Comparison of ENCODE assay signal across 11 cellular contexts in genomic region chr12:68405292-68405900, GRCh38.
A peak's percentile ranks its signal among the peaks of the same experiment; 100 is the strongest.
DNase-seq lines count a peak whose midpoint lies in the region; ATAC-seq and TF ChIP-seq lines count a peak whose summit lies in the region.
"Had no signal": no experiment of that assay in that cellular context is flagged by ENCODE, and none has a peak within 500 bp of the region (broad histone marks: within the 10 kb centered on the region; RNA-seq: fewer than 3 reads in every experiment).

No MANE protein-coding gene starts in this region.

- H2BK15ac ChIP-seq in H9 (ENCODE audit: low read depth, low read length), result no peak overlapping the region

- H3K56ac ChIP-seq in H9 (ENCODE audit: insufficient read length, low read depth, low read length), result no peak overlapping the region

- no peaks in the 10 kb centered on the region for H3K79me2 ChIP-seq in H9 (ENCODE audit: insufficient read depth, low read length)

- intact Hi-C loops in colonic mucosa (cut with DNase I) (no loop called here), spleen (cut with DNase I; ENCODE audit: low total_unique reads) (no loop called here)

- H2AFZ ChIP-seq in H9 (ENCODE audit: low read length), result no peak overlapping the region

- no peaks in the 10 kb centered on the region for H3K36me3 Mint-ChIP-seq in H9 (ENCODE audit: insufficient read depth in 1 of 3, low read depth in 3 of 3)

- H3K4me3 Mint-ChIP-seq in H9, result no peak overlapping the region
- H3K4me3 Mint-ChIP-seq: activated CD4-positive, alpha-beta T cell treated with anti-CD3 and anti-CD28 coated beads for 36 hours had no signal

- H3K9me3 ChIP-seq in H9 (ENCODE audit: control insufficient read depth, low read depth, low read length) (no peaks in the 10 kb centered on the region), colonic mucosa (no peaks in the 10 kb centered on the region), spleen (no peaks in the 10 kb centered on the region)

- H3K36me3 ChIP-seq in colonic mucosa (no peaks in the 10 kb centered on the region), kidney epithelial cell (ENCODE audit: control insufficient read depth, insufficient read depth, low read length) (no peaks in the 10 kb centered on the region), spleen (no peaks in the 10 kb centered on the region)

- ATAC-seq in HG03039 (IDR thresholded peaks at IDR 0.05; ENCODE audit: unreplicated experiment) (no peak), HG03457 (IDR thresholded peaks at IDR 0.05; ENCODE audit: unreplicated experiment) (no peak), GM21737 (IDR thresholded peaks at IDR 0.05; ENCODE audit: unreplicated experiment) (no peak)
- ATAC-seq: activated CD4-positive, alpha-beta T cell treated with anti-CD3 and anti-CD28 coated beads for 36 hours had no signal

- no peak for DNase-seq in H9
- DNase-seq in colonic mucosa, result peak; percentile 30
- DNase-seq in kidney epithelial cell (ENCODE audit: low read depth), result peak; percentile 21
- DNase-seq in spleen, result no peak
- no peak for DNase-seq in AG20443 (ENCODE audit: low spot score)
- DNase-seq: activated CD4-positive, alpha-beta T cell treated with anti-CD3 and anti-CD28 coated beads for 36 hours; glutamatergic neuron; NCI-H1417 treated with DMSO at 0.1 percent for 48 hours had no signal

- H3K27me3 Mint-ChIP-seq in H9 (ENCODE audit: low read depth), result peaks cover 4% of the 10 kb centered on the region
- H3K27me3 Mint-ChIP-seq: activated CD4-positive, alpha-beta T cell treated with anti-CD3 and anti-CD28 coated beads for 36 hours had no signal

- H3K4me1 ChIP-seq in H9 (ENCODE audit: insufficient read depth, low read length), result peaks cover 4% of the 10 kb centered on the region; the same call in 1 of the 2 replicates
- H3K4me1 ChIP-seq in colonic mucosa, result peaks cover 9% of the 10 kb centered on the region
- peaks cover 13 to 51% (median 31%) of the 10 kb centered on the region in 6 donors for H3K4me1 ChIP-seq in spleen

- H3K27ac ChIP-seq in H9 (ENCODE audit: insufficient read length, low read depth, low read length) (no peak overlapping the region), colonic mucosa (peak overlapping the region; percentile 85), spleen (peak overlapping the region; percentile 23 to 87 (median 78))

- H4K8ac ChIP-seq in H9 (replicated peaks; ENCODE audit: insufficient read length, low read depth, low read length), result no peak overlapping the region

- no peak overlapping the region for H3K27ac Mint-ChIP-seq in H9
- H3K27ac Mint-ChIP-seq: activated CD4-positive, alpha-beta T cell treated with anti-CD3 and anti-CD28 coated beads for 36 hours had no signal

- no peak overlapping the region for H3T11ph ChIP-seq in H9 (ENCODE audit: low read length)

- H4K91ac ChIP-seq in H9 (ENCODE audit: insufficient read length, low read depth, low read length), result no peak overlapping the region

- no peaks in the 10 kb centered on the region for H3K27me3 ChIP-seq in H9 (ENCODE audit: insufficient read depth, low read length)
- H3K27me3 ChIP-seq in colonic mucosa, result no peaks in the 10 kb centered on the region
- no peaks in the 10 kb centered on the region for H3K27me3 ChIP-seq in kidney epithelial cell (ENCODE audit: control insufficient read depth, insufficient read depth, low read length)
- H3K27me3 ChIP-seq in spleen (replicated peaks in 1 of 7), result no peaks in the 10 kb centered on the region

- no peak overlapping the region for H3K23ac ChIP-seq in H9 (ENCODE audit: insufficient read length, low read depth, low read length)

- no peak overlapping the region for H2BK12ac ChIP-seq in H9 (ENCODE audit: insufficient read length, low read depth, low read length)

- TF ChIP-seq POLR2A in spleen (IDR thresholded peaks at IDR 0.05), result no peak

- H2BK5ac ChIP-seq in H9 (ENCODE audit: insufficient read length, low read length), result peak overlapping the region; percentile 38

- H3K79me1 ChIP-seq in H9 (ENCODE audit: insufficient read depth, low read depth, low read length, poor library complexity, severe bottlenecking), result no peaks in the 10 kb centered on the region

- H3K4me3 ChIP-seq in colonic mucosa (no peak overlapping the region), kidney epithelial cell (ENCODE audit: low read depth, low read length) (no peak overlapping the region), spleen (peak overlapping the region in 2 of 8 donors; percentile 3 to 35)

- H2BK120ac ChIP-seq in H9 (ENCODE audit: low read depth, low read length, poor library complexity, severe bottlenecking), result no peak overlapping the region

- no peak overlapping the region for H4K5ac ChIP-seq in H9 (ENCODE audit: insufficient read length, low read depth, low read length)

- no peak overlapping the region for H3K4me2 ChIP-seq in H9 (ENCODE audit: insufficient read depth, insufficient read length, low read length)

- peaks cover 5 to 8% of the 10 kb centered on the region in 2 experiments; a peak in 3 of 4 replicates for H3K4me1 Mint-ChIP-seq in H9

- no peak for TF ChIP-seq CTCF in H9 (conservative IDR thresholded peaks at IDR 0.05)
- TF ChIP-seq CTCF in colonic mucosa (IDR thresholded peaks at IDR 0.05), result no peak
- TF ChIP-seq CTCF in kidney epithelial cell (IDR thresholded peaks at IDR 0.05; ENCODE audit: insufficient read depth, low read length, poor library complexity, severe bottlenecking), result no peak
- TF ChIP-seq CTCF in spleen (IDR thresholded peaks at IDR 0.05 in 8 of 11, conservative IDR thresholded peaks at IDR 0.05 in 3 of 11), result no peak

- H2BK20ac ChIP-seq in H9 (ENCODE audit: low read depth, low read length, poor library complexity, severe bottlenecking), result no peak overlapping the region

- H3K9me3 Mint-ChIP-seq in H9, result no peaks in the 10 kb centered on the region

- no peaks in the 10 kb centered on the region for H3K23me2 ChIP-seq in H9 (ENCODE audit: insufficient read length, low read depth, low read length, poor library complexity, severe bottlenecking)

- H3K4ac ChIP-seq in H9 (ENCODE audit: low read depth, low read length), result no peak overlapping the region

- no peak overlapping the region for H2AK5ac ChIP-seq in H9 (ENCODE audit: insufficient read length, low read length)

- no peak overlapping the region for H3K14ac ChIP-seq in H9 (ENCODE audit: insufficient read depth, low read length)

- H3K9ac ChIP-seq in H9 (ENCODE audit: extremely low read depth, insufficient read length, low read length), result no peak overlapping the region
- H3K9ac ChIP-seq in colonic mucosa (ENCODE audit: low read depth in 2 of 2, low read length in 2 of 2), result peak overlapping the region in 1 of 2 donors; percentile 83

- H4K20me1 ChIP-seq in H9 (ENCODE audit: control insufficient read depth, insufficient read depth, insufficient read length), result no peaks in the 10 kb centered on the region

- H3K18ac ChIP-seq in H9 (ENCODE audit: insufficient read length, low read depth, low read length), result no peak overlapping the region

Comparison
In these comparisons a context has a peak if more than half of its experiments do, and no peak if none do; other contexts are left out.
1. DNase-seq: peak in colonic mucosa (single experiment) and kidney epithelial cell (single experiment); none in H9 (single experiment), spleen (single experiment) and AG20443 (single experiment).